ENCODE assay signal across 23 cellular contexts in the genomic region with DNA sequence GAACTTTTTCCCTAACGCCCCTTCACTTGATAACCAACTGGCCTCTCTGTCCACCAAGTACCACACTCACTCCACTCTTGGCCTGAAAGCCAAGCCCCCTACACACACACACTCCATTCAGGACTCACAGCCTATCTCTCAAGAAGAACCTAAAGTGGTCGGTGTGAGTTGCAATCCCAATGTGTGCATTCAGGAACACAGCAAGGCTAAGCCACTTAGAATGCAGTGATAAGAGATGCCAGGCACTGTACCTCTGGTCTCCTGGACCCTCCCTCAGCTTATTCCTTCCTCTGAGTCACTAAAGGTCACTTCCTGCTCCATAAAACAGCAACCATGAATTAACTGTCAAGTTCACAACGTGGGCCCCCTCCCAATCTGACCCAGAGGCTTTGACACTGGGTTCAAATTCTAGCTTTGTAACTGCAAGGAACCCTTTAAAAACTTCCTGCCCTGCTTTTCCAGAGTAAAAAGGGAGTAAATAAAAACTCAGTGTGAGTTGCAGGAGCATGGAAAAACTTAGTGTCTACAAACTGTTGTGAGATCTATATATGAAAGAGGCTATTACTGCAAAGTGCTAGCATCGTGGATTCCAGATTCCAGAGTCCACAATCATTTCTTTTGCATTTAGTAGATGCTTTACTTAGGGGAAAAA. TPM values are rescaled to one million over a fixed set of nuclear protein-coding genes. Genes with fewer than 3 reads are reported as not detected.
DNase-seq lines count a peak whose midpoint lies in the region; ATAC-seq and TF ChIP-seq lines count a peak whose summit lies in the region.
"Had no signal": no experiment of that assay in that cellular context is flagged by ENCODE, and none has a peak within 500 bp of the region (broad histone marks: within the 10 kb centered on the region; RNA-seq: fewer than 3 reads in every experiment).

No MANE protein-coding gene starts in this region.

- H4K20me1 ChIP-seq in BLaER1 treated with 17β-estradiol and CSF1 and Interleukin-3, amounts not matched to agents 10 nM and 100 nM, result no peaks in the 10 kb centered on the region

- POLR2A ChIA-PET in WTC11 (lab: Charles Lee), result no interaction called here

- no peak for TF ChIP-seq CTCF in WTC11 (IDR thresholded peaks at IDR 0.05)
- TF ChIP-seq CTCF in natural killer cell (IDR thresholded peaks at IDR 0.05), result no peak

- H3K36me3 Mint-ChIP-seq in WTC11, result no peaks in the 10 kb centered on the region
- no peaks in the 10 kb centered on the region for H3K36me3 Mint-ChIP-seq in naive B cell
- H3K36me3 Mint-ChIP-seq in natural killer cell, result no peaks in the 10 kb centered on the region
- H3K36me3 Mint-ChIP-seq in activated naive CD8-positive, alpha-beta T cell treated with anti-CD3 and anti-CD28 coated beads, Interleukin-2, amount 50 U/mL, for 24 hours (ENCODE audit: low read depth), result no peaks in the 10 kb centered on the region
- H3K36me3 Mint-ChIP-seq: activated CD4-positive, alpha-beta memory T cell treated with anti-CD3 and anti-CD28 coated beads for 36 hours; naive thymus-derived CD8-positive, alpha-beta T cell had no signal

- no peak overlapping the region for H3K4me3 Mint-ChIP-seq in WTC11
- H3K4me3 Mint-ChIP-seq in naive B cell, result peak overlapping the region in 5 of 8 donors; percentile 2 to 75 (median 54)
- H3K4me3 Mint-ChIP-seq in natural killer cell, result no peak overlapping the region
- H3K4me3 Mint-ChIP-seq in activated naive CD8-positive, alpha-beta T cell treated with anti-CD3 and anti-CD28 coated beads, Interleukin-2, amount 50 U/mL, for 24 hours, result no peak overlapping the region
- H3K4me3 Mint-ChIP-seq: activated CD4-positive, alpha-beta memory T cell treated with anti-CD3 and anti-CD28 coated beads for 36 hours; CD4-positive, alpha-beta T cell; naive thymus-derived CD8-positive, alpha-beta T cell had no signal

- peaks cover 0 to 5% (median 0%) of the 10 kb centered on the region in 11 experiments; a peak in 4 of 22 replicates for H3K9me3 ChIP-seq in BLaER1 treated with 17β-estradiol and CSF1 and Interleukin-3, amounts not matched to agents 10 nM and 100 nM (replicated peaks in 1 of 11)
- H3K9me3 ChIP-seq: adrenal gland, sigmoid colon had no signal

- no peaks in the 10 kb centered on the region for H3K27me3 ChIP-seq in BLaER1 treated with 17β-estradiol and CSF1 and Interleukin-3, amounts not matched to agents 10 nM and 100 nM
- H3K27me3 ChIP-seq: adrenal gland, sigmoid colon had no signal

- H3K4me3 ChIP-seq in BLaER1 treated with 17β-estradiol and CSF1 and Interleukin-3, amounts not matched to agents 10 nM and 100 nM, result no peak overlapping the region
- H3K4me3 ChIP-seq: adrenal gland, sigmoid colon had no signal

- no peaks in the 10 kb centered on the region for H3K4me1 Mint-ChIP-seq in WTC11
- peaks cover 37 to 43% (median 41%) of the 10 kb centered on the region in 3 donors for H3K4me1 Mint-ChIP-seq in naive B cell
- no peaks in the 10 kb centered on the region for H3K4me1 Mint-ChIP-seq in natural killer cell
- H3K4me1 Mint-ChIP-seq in activated naive CD8-positive, alpha-beta T cell treated with anti-CD3 and anti-CD28 coated beads, Interleukin-2, amount 50 U/mL, for 24 hours, result peaks cover 6% of the 10 kb centered on the region

- intact Hi-C loops in natural killer cell (cut with micrococcal nuclease), result no loop called here

- DNase-seq in HT1080 (ENCODE audit: low read depth) (peak; percentile 31), WTC11 (ENCODE audit: low spot score) (no peak), naive B cell (no peak), natural killer cell (no peak), GF-D8 (lab: John Stamatoyannopoulos, UW) (no peak)
- DNase-seq in activated naive CD8-positive, alpha-beta T cell treated with anti-CD3 and anti-CD28 coated beads, Interleukin-2, amount 50 U/mL, for 24 hours, result no peak
- DNase-seq: activated CD4-positive, alpha-beta memory T cell treated with anti-CD3 and anti-CD28 coated beads for 36 hours; activated CD4-positive, CD25-positive, alpha-beta regulatory T cell; activated gamma-delta T cell; adrenal gland; CD4-positive, alpha-beta T cell; cortex of kidney; kidney; mammary epithelial cell; naive thymus-derived CD8-positive, alpha-beta T cell; NCI-H1105 treated with DMSO at 0.1 percent for 48 hours; NCI-H2081; sigmoid colon; substantia nigra; T-helper 2 cell had no signal

- no peak overlapping the region for H3K27ac ChIP-seq in BLaER1 treated with 17β-estradiol and CSF1 and Interleukin-3, amounts not matched to agents 10 nM and 100 nM
- H3K27ac ChIP-seq: adrenal gland, parathyroid adenoma had no signal

- no peaks in the 10 kb centered on the region for H3K27me3 Mint-ChIP-seq in WTC11 (ENCODE audit: low read depth)
- no peaks in the 10 kb centered on the region for H3K27me3 Mint-ChIP-seq in naive B cell
- peaks cover 5 to 25% of the 10 kb centered on the region in 2 donors for H3K27me3 Mint-ChIP-seq in natural killer cell (ENCODE audit: low read depth in 2 of 2)
- H3K27me3 Mint-ChIP-seq in activated naive CD8-positive, alpha-beta T cell treated with anti-CD3 and anti-CD28 coated beads, Interleukin-2, amount 50 U/mL, for 24 hours, result peaks cover 1% of the 10 kb centered on the region

- H3K27ac Mint-ChIP-seq in WTC11 (no peak overlapping the region), naive B cell (peak overlapping the region in 4 of 6 donors; percentile 15 to 73 (median 44)), natural killer cell (no peak overlapping the region)
- H3K27ac Mint-ChIP-seq in activated naive CD8-positive, alpha-beta T cell treated with anti-CD3 and anti-CD28 coated beads, Interleukin-2, amount 50 U/mL, for 24 hours, result no peak overlapping the region
- H3K27ac Mint-ChIP-seq: activated CD4-positive, alpha-beta memory T cell treated with anti-CD3 and anti-CD28 coated beads for 36 hours; CD4-positive, alpha-beta T cell; naive thymus-derived CD8-positive, alpha-beta T cell had no signal

- H3K4me1 ChIP-seq in BLaER1 treated with 17β-estradiol and CSF1 and Interleukin-3, amounts not matched to agents 10 nM and 100 nM, result peaks cover 16 to 44% (median 30%) of the 10 kb centered on the region in 10 experiments; a peak in 19 of 20 replicates
- H3K4me1 ChIP-seq: adrenal gland, parathyroid adenoma, sigmoid colon had no signal

- peak overlapping the region; percentile 3 to 97 (median 41); a peak in 19 of 22 replicates for H3K4me2 ChIP-seq in BLaER1 treated with 17β-estradiol and CSF1 and Interleukin-3, amounts not matched to agents 10 nM and 100 nM

- no peaks in the 10 kb centered on the region for H3K9me3 Mint-ChIP-seq in WTC11
- peaks cover 0 to 2% (median 0%) of the 10 kb centered on the region in 7 donors for H3K9me3 Mint-ChIP-seq in naive B cell
- no peaks in the 10 kb centered on the region for H3K9me3 Mint-ChIP-seq in natural killer cell
- no peaks in the 10 kb centered on the region for H3K9me3 Mint-ChIP-seq in activated naive CD8-positive, alpha-beta T cell treated with anti-CD3 and anti-CD28 coated beads, Interleukin-2, amount 50 U/mL, for 24 hours
- H3K9me3 Mint-ChIP-seq: activated CD4-positive, alpha-beta memory T cell treated with anti-CD3 and anti-CD28 coated beads for 36 hours; CD4-positive, alpha-beta T cell; naive thymus-derived CD8-positive, alpha-beta T cell had no signal

- CTCF ChIA-PET in WTC11 (lab: Charles Lee), result no interaction called here

- H3K9ac ChIP-seq in BLaER1 treated with 17β-estradiol and CSF1 and Interleukin-3, amounts not matched to agents 10 nM and 100 nM, result no peak overlapping the region
- H3K9ac ChIP-seq: parathyroid adenoma had no signal

- H3K36me3 ChIP-seq in BLaER1 treated with 17β-estradiol and CSF1 and Interleukin-3, amounts not matched to agents 10 nM and 100 nM, result no peaks in the 10 kb centered on the region
- H3K36me3 ChIP-seq: adrenal gland, sigmoid colon had no signal

- ATAC-seq in WTC11 (peak; percentile 24; the same call in 1 of the 2 replicates), naive B cell (ENCODE audit: low read depth in 2 of 2) (no peak), natural killer cell (no peak)
- no peak for ATAC-seq in activated naive CD8-positive, alpha-beta T cell treated with anti-CD3 and anti-CD28 coated beads, Interleukin-2, amount 50 U/mL, for 24 hours
- ATAC-seq: HCT116; naive thymus-derived CD8-positive, alpha-beta T cell had no signal

TF ChIP-seq in WTC11, 78 proteins besides CTCF, POLR2A, EP300 and RAD21 (continues in another document):
- no peak for TF ChIP-seq HMGA2 (CRISPR knock-in tag; IDR thresholded peaks at IDR 0.05)
- TF ChIP-seq, protein P1, sequence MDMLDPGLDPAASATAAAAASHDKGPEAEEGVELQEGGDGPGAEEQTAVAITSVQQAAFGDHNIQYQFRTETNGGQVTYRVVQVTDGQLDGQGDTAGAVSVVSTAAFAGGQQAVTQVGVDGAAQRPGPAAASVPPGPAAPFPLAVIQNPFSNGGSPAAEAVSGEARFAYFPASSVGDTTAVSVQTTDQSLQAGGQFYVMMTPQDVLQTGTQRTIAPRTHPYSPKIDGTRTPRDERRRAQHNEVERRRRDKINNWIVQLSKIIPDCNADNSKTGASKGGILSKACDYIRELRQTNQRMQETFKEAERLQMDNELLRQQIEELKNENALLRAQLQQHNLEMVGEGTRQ (CRISPR knock-in tag; IDR thresholded peaks at IDR 0.05), result no peak
- no peak for TF ChIP-seq NFYB (CRISPR knock-in tag; conservative IDR thresholded peaks at IDR 0.05; ENCODE audit: low read depth)
- TF ChIP-seq, protein P2, sequence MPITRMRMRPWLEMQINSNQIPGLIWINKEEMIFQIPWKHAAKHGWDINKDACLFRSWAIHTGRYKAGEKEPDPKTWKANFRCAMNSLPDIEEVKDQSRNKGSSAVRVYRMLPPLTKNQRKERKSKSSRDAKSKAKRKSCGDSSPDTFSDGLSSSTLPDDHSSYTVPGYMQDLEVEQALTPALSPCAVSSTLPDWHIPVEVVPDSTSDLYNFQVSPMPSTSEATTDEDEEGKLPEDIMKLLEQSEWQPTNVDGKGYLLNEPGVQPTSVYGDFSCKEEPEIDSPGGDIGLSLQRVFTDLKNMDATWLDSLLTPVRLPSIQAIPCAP (CRISPR knock-in tag; IDR thresholded peaks at IDR 0.05), result no peak

RNA-seq across cellular contexts. Expression of a gene that starts 17.6 kb away (rescaled TPM):
- total RNA-seq in HT1080 (2014; rRNA removed; shearing (Covaris generic)), result 0.23 and 0.45 TPM in 2 replicates
- 0.09 and 0.10 TPM in 2 replicates for polyA plus RNA-seq in HT1080 (2015; cell fraction: cytosol; rRNA removed)
- 0.05 and 0.53 TPM in 2 replicates for polyA plus RNA-seq in HT1080 (2015; cell fraction: nucleus; rRNA removed)
- total RNA-seq in WTC11 (2021) (1.7 to 2.3 TPM (median 2.2 TPM) in 3 replicates), natural killer cell (1 to 10 TPM; 1.3 to 1.8 (median 1.4) TPM)
- polyA plus RNA-seq in naive B cell (ENCODE audit: low read depth in 6 of 6), result 1 to 10 TPM in 4 of 6 donors, under 1 TPM in 1, not detected in 1; 0.71 to 6.0 (median 3.0) TPM

RNA-seq across cellular contexts. Expression of a gene that starts 54.3 kb away (rescaled TPM):
- total RNA-seq in HT1080 (2014; rRNA removed; shearing (Covaris generic)), result 102 and 105 TPM in 2 replicates
- polyA plus RNA-seq in HT1080 (2015; cell fraction: cytosol; rRNA removed), result 68.8 and 82.5 TPM in 2 replicates
- 65.1 and 79.4 TPM in 2 replicates for polyA plus RNA-seq in HT1080 (2015; cell fraction: nucleus; rRNA removed)
- 32.3 to 34.8 TPM (median 33.4 TPM) in 3 replicates for total RNA-seq in WTC11 (2021)
- 10 to 100 TPM; 51.3 to 93.5 (median 57.5) TPM for polyA plus RNA-seq in naive B cell (ENCODE audit: low read depth in 6 of 6)
- total RNA-seq in natural killer cell, result 10 to 100 TPM; 51.8 to 54.5 (median 53.5) TPM

Comparison
In these comparisons a context has a peak if more than half of its experiments do, and no peak if none do; other contexts are left out.
1. H3K27ac Mint-ChIP-seq: peak in naive B cell (4 of 6); none in WTC11 (single experiment), natural killer cell (0 of 2) and activated naive CD8-positive, alpha-beta T cell treated with anti-CD3 and anti-CD28 coated beads, Interleukin-2, amount 50 U/mL, for 24 hours (single experiment).
2. H3K4me3 Mint-ChIP-seq: peak in naive B cell (5 of 8); none in WTC11 (single experiment), natural killer cell (single experiment) and activated naive CD8-positive, alpha-beta T cell treated with anti-CD3 and anti-CD28 coated beads, Interleukin-2, amount 50 U/mL, for 24 hours (single experiment).